Comparison of ENCODE assay signal across 23 cellular contexts in genomic region chr7:150936018-150936417, GRCh38. TPM values are rescaled to one million over a fixed set of nuclear protein-coding genes. Genes with fewer than 3 reads are reported as not detected.
DNase-seq lines count a peak whose midpoint lies in the region; ATAC-seq and TF ChIP-seq lines count a peak whose summit lies in the region.
"Had no signal": no experiment of that assay in that cellular context is flagged by ENCODE, and none has a peak within 500 bp of the region (broad histone marks: within the 10 kb centered on the region; RNA-seq: fewer than 3 reads in every experiment).

No MANE protein-coding gene starts in this region.

- no peaks in the 10 kb centered on the region for H3K36me3 ChIP-seq in neuronal stem cell (replicated peaks in 1 of 2; ENCODE audit: control insufficient read depth in 2 of 2, insufficient read depth in 2 of 2, low read length in 2 of 2)

- H2BK5ac ChIP-seq in neuronal stem cell (ENCODE audit: low read length), result no peak overlapping the region

- no peak overlapping the region for H2AFZ ChIP-seq in neuronal stem cell (ENCODE audit: low read length)
- H2AFZ ChIP-seq: PC-9 had no signal

- WGBS in neuronal stem cell (ENCODE audit: extremely low coverage in 2 of 2, insufficient read length in 2 of 2, insufficient replicate concordance in 1 of 2), 2 donors, result no CpG with 5 or more reads among the region's 9 CpGs

- no peak overlapping the region for H2AK5ac ChIP-seq in neuronal stem cell (ENCODE audit: low read depth, low read length)

- peak; percentile 2 for DNase-seq in activated T-cell treated with anti-CD3 and anti-CD28 coated beads, Interleukin-2, amount 50 U/mL, for 1 hour
- DNase-seq in activated T-cell treated with anti-CD3 and anti-CD28 coated beads, Interleukin-2, amount 50 U/mL, for 48 hours, result no peak
- DNase-seq in natural killer cell treated with Interleukin-12 subunit alpha and Interleukin-12 subunit beta and Interleukin-15 and Interleukin-18, amount 100 ng/mL, for 72 hours (ENCODE audit: low spot score), result peak; percentile 35
- DNase-seq in natural killer cell (no peak), neuronal stem cell (ENCODE audit: low spot score) (no peak), pons (ENCODE audit: low spot score) (no peak), DMS79 (lab: John Stamatoyannopoulos, UW) (no peak)
- DNase-seq: C1 segment of cervical spinal cord; Calu3; CD8-positive, alpha-beta T cell; DMS153; GOT3; KG1; NCI-H1092 treated with DMSO at 0.1 percent for 48 hours; NCI-H1436 treated with DMSO at 0.1 percent for 48 hours; NCI-H1930; NCI-H2227 treated with DMSO at 0.1 percent for 48 hours; NCI-H510A; PC-9; SIG-M5 had no signal

- no peak overlapping the region for H3K23ac ChIP-seq in neuronal stem cell (ENCODE audit: low read depth, low read length, poor library complexity)

- no peak overlapping the region for H3K27ac Mint-ChIP-seq in natural killer cell treated with Interleukin-12 subunit alpha and Interleukin-12 subunit beta and Interleukin-15 and Interleukin-18, amount 100 ng/mL, for 72 hours
- no peak overlapping the region for H3K27ac Mint-ChIP-seq in natural killer cell
- H3K27ac Mint-ChIP-seq: CD8-positive, alpha-beta T cell had no signal

- no peak overlapping the region for H3K18ac ChIP-seq in neuronal stem cell (ENCODE audit: low read length)

- peaks cover 0 to 3% of the 10 kb centered on the region in 2 donors for H3K4me1 ChIP-seq in neuronal stem cell (ENCODE audit: control insufficient read depth in 2 of 2, insufficient read depth in 1 of 2, low read depth in 1 of 2, low read length in 2 of 2)

- no peak overlapping the region for H3K4me2 ChIP-seq in neuronal stem cell (ENCODE audit: insufficient read depth, low read length, poor library complexity, severe bottlenecking)
- H3K4me2 ChIP-seq: PC-9 had no signal

- no peak overlapping the region for H3K4me3 ChIP-seq in neuronal stem cell (ENCODE audit: low read length in 2 of 2)
- H3K4me3 ChIP-seq: PC-9 had no signal

- H3K27me3 ChIP-seq in neuronal stem cell (ENCODE audit: control insufficient read depth in 3 of 3, insufficient read depth in 3 of 3, low read depth in 1 of 3, low read length in 3 of 3), result peaks cover 0 to 46% (median 0%) of the 10 kb centered on the region in 3 experiments

- no peak overlapping the region for H3K14ac ChIP-seq in neuronal stem cell (ENCODE audit: low read length)

- H3K4me3 Mint-ChIP-seq in natural killer cell treated with Interleukin-12 subunit alpha and Interleukin-12 subunit beta and Interleukin-15 and Interleukin-18, amount 100 ng/mL, for 72 hours, result no peak overlapping the region
- H3K4me3 Mint-ChIP-seq in natural killer cell, result no peak overlapping the region
- H3K4me3 Mint-ChIP-seq: CD8-positive, alpha-beta T cell had no signal

- H3K4me1 Mint-ChIP-seq in natural killer cell treated with Interleukin-12 subunit alpha and Interleukin-12 subunit beta and Interleukin-15 and Interleukin-18, amount 100 ng/mL, for 72 hours (ENCODE audit: low read depth in 2 of 2), result peaks cover 8 to 15% of the 10 kb centered on the region in 2 donors
- H3K4me1 Mint-ChIP-seq in natural killer cell, result peaks cover 11% of the 10 kb centered on the region in 2 donors

- H3K9me3 ChIP-seq in neuronal stem cell (replicated peaks in 1 of 2; ENCODE audit: control insufficient read depth in 2 of 2, insufficient read depth in 1 of 2, low read depth in 1 of 2, low read length in 2 of 2), result no peaks in the 10 kb centered on the region

- no peak overlapping the region for H2BK120ac ChIP-seq in neuronal stem cell (ENCODE audit: low read depth, low read length)

- H3K79me1 ChIP-seq in neuronal stem cell (ENCODE audit: low read depth, low read length), result no peaks in the 10 kb centered on the region

- intact Hi-C loops in natural killer cell (cut with micrococcal nuclease), result no loop called here

- peaks cover 14 to 26% of the 10 kb centered on the region in 2 donors for H3K27me3 Mint-ChIP-seq in natural killer cell treated with Interleukin-12 subunit alpha and Interleukin-12 subunit beta and Interleukin-15 and Interleukin-18, amount 100 ng/mL, for 72 hours
- peaks cover 12 to 32% of the 10 kb centered on the region in 2 donors for H3K27me3 Mint-ChIP-seq in natural killer cell (ENCODE audit: low read depth in 2 of 2)

- no peak overlapping the region for H4K8ac ChIP-seq in neuronal stem cell (ENCODE audit: low read depth, low read length)

- no peaks in the 10 kb centered on the region for H3K36me3 Mint-ChIP-seq in natural killer cell treated with Interleukin-12 subunit alpha and Interleukin-12 subunit beta and Interleukin-15 and Interleukin-18, amount 100 ng/mL, for 72 hours
- H3K36me3 Mint-ChIP-seq in natural killer cell, result no peaks in the 10 kb centered on the region
- H3K36me3 Mint-ChIP-seq: CD8-positive, alpha-beta T cell had no signal

- H4K91ac ChIP-seq in neuronal stem cell (ENCODE audit: low read depth, low read length, poor library complexity), result peak overlapping the region; percentile 22

- H3K27ac ChIP-seq in neuronal stem cell (replicated peaks; ENCODE audit: low read length), result no peak overlapping the region
- H3K27ac ChIP-seq: 22Rv1, PC-9 had no signal

- H3K9ac ChIP-seq in neuronal stem cell (ENCODE audit: low read depth, low read length, poor library complexity), result no peak overlapping the region

- no peak for TF ChIP-seq CTCF in natural killer cell (IDR thresholded peaks at IDR 0.05)

- no peaks in the 10 kb centered on the region for H3K9me3 Mint-ChIP-seq in natural killer cell treated with Interleukin-12 subunit alpha and Interleukin-12 subunit beta and Interleukin-15 and Interleukin-18, amount 100 ng/mL, for 72 hours
- no peaks in the 10 kb centered on the region for H3K9me3 Mint-ChIP-seq in natural killer cell
- H3K9me3 Mint-ChIP-seq: CD8-positive, alpha-beta T cell had no signal

- H2BK15ac ChIP-seq in neuronal stem cell (ENCODE audit: low read length), result no peak overlapping the region

- H2BK12ac ChIP-seq in neuronal stem cell (ENCODE audit: low read length), result no peak overlapping the region

- ATAC-seq in natural killer cell treated with Interleukin-12 subunit alpha and Interleukin-12 subunit beta and Interleukin-15 and Interleukin-18, amount 100 ng/mL, for 72 hours, result no peak
- ATAC-seq in natural killer cell (no peak), GM21390 (IDR thresholded peaks at IDR 0.05; ENCODE audit: unreplicated experiment) (no peak)
- ATAC-seq: CD8-positive, alpha-beta T cell; HCT116 had no signal

- no peak overlapping the region for H3K4ac ChIP-seq in neuronal stem cell (ENCODE audit: low read length)

RNA-seq across cellular contexts. Expression of gene KCNH2, which starts 42.1 kb away (rescaled TPM):
- total RNA-seq in natural killer cell treated with Interleukin-12 subunit alpha and Interleukin-12 subunit beta and Interleukin-15 and Interleukin-18, amount 100 ng/mL, for 72 hours, result under 1 TPM in 1 of 2 donors, not detected in 1; 0.22 TPM
- total RNA-seq in natural killer cell, result under 1 TPM in 2 of 3 donors, not detected in 1; 0.39 to 0.60 TPM
- 9.1 TPM for polyA plus RNA-seq in neuronal stem cell (2013, experiment 1 of 2)
- polyA plus RNA-seq in neuronal stem cell (2013, experiment 2 of 2), result 9.1 TPM

RNA-seq across cellular contexts. Expression of gene NOS3, which starts 54.8 kb away (rescaled TPM):
- total RNA-seq in natural killer cell treated with Interleukin-12 subunit alpha and Interleukin-12 subunit beta and Interleukin-15 and Interleukin-18, amount 100 ng/mL, for 72 hours, result 1 to 10 TPM; 1.2 to 8.0 TPM
- total RNA-seq in natural killer cell, result 1 to 10 TPM; 2.6 to 5.9 (median 3.8) TPM
- polyA plus RNA-seq in neuronal stem cell (2013, experiment 1 of 2), result 5.4 TPM
- polyA plus RNA-seq in neuronal stem cell (2013, experiment 2 of 2), result 5.6 TPM

Comparison
In these comparisons a context has a peak if more than half of its experiments do, and no peak if none do; other contexts are left out.
1. DNase-seq: peak in activated T-cell treated with anti-CD3 and anti-CD28 coated beads, Interleukin-2, amount 50 U/mL, for 1 hour (single experiment) and natural killer cell treated with Interleukin-12 subunit alpha and Interleukin-12 subunit beta and Interleukin-15 and Interleukin-18, amount 100 ng/mL, for 72 hours (single experiment); none in activated T-cell treated with anti-CD3 and anti-CD28 coated beads, Interleukin-2, amount 50 U/mL, for 48 hours (0 of 2), natural killer cell (single experiment), neuronal stem cell (single experiment), pons (single experiment) and DMS79 (single experiment).